9 cellular contexts compared by ENCODE assay signal in the genomic region with DNA sequence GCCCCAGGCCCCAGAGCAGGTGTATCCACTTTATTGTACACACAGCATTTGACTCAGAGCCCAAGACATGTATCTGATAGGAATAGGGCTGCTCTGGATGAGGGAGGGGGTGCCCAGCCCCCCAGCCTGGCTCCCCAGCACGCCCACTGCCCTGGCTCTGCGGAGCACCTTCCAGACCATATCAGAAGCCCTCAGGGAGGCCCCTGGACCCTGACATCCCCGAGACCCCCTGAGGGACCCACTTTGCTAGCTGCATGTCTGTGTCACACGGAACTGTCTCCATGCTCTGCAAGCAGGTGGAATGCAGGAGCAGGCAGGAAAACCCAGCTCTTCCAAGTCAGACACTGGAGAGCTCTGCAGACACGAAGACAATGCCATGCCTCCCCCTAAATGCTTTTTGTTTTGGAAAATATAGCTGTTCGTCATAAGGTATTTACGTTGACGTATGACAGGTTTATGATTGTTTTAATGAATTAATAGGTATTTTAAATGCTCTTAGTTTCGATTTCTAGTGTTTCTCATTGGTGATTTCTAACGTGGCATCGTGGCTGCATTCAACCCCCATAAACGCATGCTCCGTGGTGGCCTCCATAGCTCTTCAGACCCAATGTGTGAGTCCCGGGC.
DNase-seq lines count a peak whose midpoint lies in the region; ATAC-seq, FAIRE-seq and TF ChIP-seq lines count a peak whose summit lies in the region.
"Had no signal": no experiment of that assay in that cellular context is flagged by ENCODE, and none has a peak within 500 bp of the region (broad histone marks: within the 10 kb centered on the region; RNA-seq: fewer than 3 reads in every experiment).

No MANE protein-coding gene starts in this region.

- H3K4me3 Mint-ChIP-seq in astrocyte (ENCODE audit: unreplicated experiment) = peak overlapping the region; percentile 67

- WGBS in mesodermal cell (ENCODE audit: insufficient coverage in 2 of 2), 2 experiments = 86 to 91% methylated on average over 13 to 14 of the region's 14 CpGs
- WGBS in transverse colon (ENCODE audit: low coverage in 1 of 2), 2 donors = 42 to 59% methylated on average over 9 to 14 of the region's 14 CpGs

- H3K27me3 ChIP-seq in astrocyte (ENCODE audit: insufficient read depth, low read length) (no peaks in the 10 kb centered on the region), transverse colon (no peaks in the 10 kb centered on the region)

- DNase-seq in cardiac septum (ENCODE audit: low spot score) (peak; percentile 57), left cardiac atrium (no peak), astrocyte (ENCODE audit: low read depth) (no peak), transverse colon (no peak), SIG-M5 treated with dmso at 0.1 percent for 504 hours (lab: John Stamatoyannopoulos, UW; ENCODE audit: unreplicated experiment) (no peak), NCI-H82 treated with DMSO at 0.1 percent for 48 hours (lab: John Stamatoyannopoulos, UW; ENCODE audit: unreplicated experiment) (no peak)

- H2AFZ ChIP-seq in astrocyte (ENCODE audit: low read depth, low read length) = peak overlapping the region; percentile 80

- H3K9me3 Mint-ChIP-seq in astrocyte (ENCODE audit: unreplicated experiment) = peaks cover 11% of the 10 kb centered on the region

- ATAC-seq in left cardiac atrium (no peak), HG03039 (IDR thresholded peaks at IDR 0.05; ENCODE audit: unreplicated experiment) (no peak)

- H3K4me1 ChIP-seq in astrocyte (ENCODE audit: insufficient read depth, low read length) (peaks cover 34% of the 10 kb centered on the region), mesodermal cell (ENCODE audit: control insufficient read depth, insufficient read depth, low read length, poor library complexity, severe bottlenecking) (peaks cover 3% of the 10 kb centered on the region), transverse colon (no peaks in the 10 kb centered on the region)

- no peak for FAIRE-seq in astrocyte (lab: Jason Lieb, UNC)
- FAIRE-seq: TTC549 had no signal

- no peaks in the 10 kb centered on the region for H4K20me1 ChIP-seq in astrocyte (ENCODE audit: insufficient read depth, low read length)

- peaks cover 24% of the 10 kb centered on the region for H3K4me1 Mint-ChIP-seq in astrocyte (ENCODE audit: low read depth, unreplicated experiment)

- H3K4me3 ChIP-seq in astrocyte (ENCODE audit: insufficient read depth, low read depth, low read length) (peak overlapping the region; percentile 25), mesodermal cell (ENCODE audit: extremely low read depth, insufficient read depth, low read length, poor library complexity, severe bottlenecking) (no peak overlapping the region), transverse colon (peak overlapping the region in 2 of 4 donors; percentile 19 to 37)

- H3K79me2 ChIP-seq in astrocyte (ENCODE audit: insufficient read depth, low read length) = no peaks in the 10 kb centered on the region

- H3K36me3 Mint-ChIP-seq in astrocyte (ENCODE audit: low read depth, unreplicated experiment) = peaks cover 2% of the 10 kb centered on the region

- TF ChIP-seq EP300 in transverse colon (IDR thresholded peaks at IDR 0.05; ENCODE audit: low read depth) = no peak

- H3K36me3 ChIP-seq in astrocyte (ENCODE audit: insufficient read depth, low read length) (no peaks in the 10 kb centered on the region), mesodermal cell (ENCODE audit: control insufficient read depth, insufficient read depth, low read length) (no peaks in the 10 kb centered on the region), transverse colon (no peaks in the 10 kb centered on the region)

- H3K9ac ChIP-seq in astrocyte (ENCODE audit: low read length) = peak overlapping the region; percentile 96

- peak overlapping the region; percentile 93 for H3K27ac Mint-ChIP-seq in astrocyte (ENCODE audit: unreplicated experiment)

- H3K4me2 ChIP-seq in astrocyte (ENCODE audit: low read length) = peak overlapping the region; percentile 85

- peaks cover 3% of the 10 kb centered on the region for H3K9me3 ChIP-seq in astrocyte (ENCODE audit: insufficient read depth, low read depth, low read length)
- no peaks in the 10 kb centered on the region for H3K9me3 ChIP-seq in mesodermal cell (ENCODE audit: control insufficient read depth, low read length)
- no peaks in the 10 kb centered on the region for H3K9me3 ChIP-seq in transverse colon

- intact Hi-C loops in cardiac septum (cut with DNase I) (loop anchor here (5.0 kb wide), 1 partner anchor 92 kb away; a partner anchor contains a TSS), left cardiac atrium (cut with DNase I) (loop anchor here (5.0 kb wide), 2 partner anchors 52 to 92 kb away; a partner anchor contains a TSS), transverse colon (cut with DNase I; ENCODE audit: low total_unique reads) (no loop called here)

- no peak for TF ChIP-seq POLR2A in transverse colon (IDR thresholded peaks at IDR 0.05)

- H3K27me3 Mint-ChIP-seq in astrocyte (ENCODE audit: low read depth, unreplicated experiment) = no peaks in the 10 kb centered on the region

- H3K27ac ChIP-seq in astrocyte (ENCODE audit: low read depth, low read length) (peak overlapping the region; percentile 100), mesodermal cell (ENCODE audit: low read depth, low read length, severe bottlenecking) (peak overlapping the region; percentile 79), transverse colon (peak overlapping the region; percentile 65 to 83 (median 66))

- TF ChIP-seq CTCF in astrocyte (IDR thresholded peaks at IDR 0.05; ENCODE audit: insufficient read depth, low read depth, low read length) (no peak), transverse colon (IDR thresholded peaks at IDR 0.05) (no peak)

- in situ Hi-C loops in transverse colon (cut with MboI; ENCODE audit: low pct_ligation_motif_present in 1 of 4, low pct_unique_long_range_greater_than_20kb in 1 of 4, low sequenced_read_pairs in 3 of 4) = no loop called here
